9 cellular contexts compared by ENCODE assay signal in genomic region chr4:38752393-38752961, GRCh38. TPM values are rescaled to one million over a fixed set of nuclear protein-coding genes. Genes with fewer than 3 reads are reported as not detected.
A peak's percentile ranks its signal among the peaks of the same experiment; 100 is the strongest.
DNase-seq lines count a peak whose midpoint lies in the region; ATAC-seq and TF ChIP-seq lines count a peak whose summit lies in the region.
"Had no signal": no experiment of that assay in that cellular context is flagged by ENCODE, and none has a peak within 500 bp of the region (broad histone marks: within the 10 kb centered on the region; RNA-seq: fewer than 3 reads in every experiment).

No MANE protein-coding gene starts in this region.

- H3K4me1 ChIP-seq in effector memory CD4-positive, alpha-beta T cell (ENCODE audit: control insufficient read depth, insufficient read depth, low read length, poor library complexity, severe bottlenecking): no peaks in the 10 kb centered on the region

- peaks cover 12% of the 10 kb centered on the region for H3K4me1 Mint-ChIP-seq in T-helper 2 cell treated with Interferon-gamma antibody and Interleukin-4, amounts not matched to agents 5 μg/mL and 100 μg/mL, for 36 hours (ENCODE audit: low read depth)

- H3K4me3 Mint-ChIP-seq in T-helper 2 cell treated with Interferon-gamma antibody and Interleukin-4, amounts not matched to agents 5 μg/mL and 100 μg/mL, for 36 hours: peak overlapping the region; percentile 24

- peak overlapping the region; percentile 64 for H3K27ac Mint-ChIP-seq in T-helper 2 cell treated with Interferon-gamma antibody and Interleukin-4, amounts not matched to agents 5 μg/mL and 100 μg/mL, for 36 hours

- no peaks in the 10 kb centered on the region for H3K36me3 ChIP-seq in kidney epithelial cell (ENCODE audit: control insufficient read depth, insufficient read depth, low read length)
- no peaks in the 10 kb centered on the region for H3K36me3 ChIP-seq in effector memory CD4-positive, alpha-beta T cell (ENCODE audit: control insufficient read depth, insufficient read depth, low read length)

- peaks cover 11% of the 10 kb centered on the region for H3K9me3 Mint-ChIP-seq in T-helper 2 cell treated with Interferon-gamma antibody and Interleukin-4, amounts not matched to agents 5 μg/mL and 100 μg/mL, for 36 hours

- no peaks in the 10 kb centered on the region for H3K27me3 Mint-ChIP-seq in T-helper 2 cell treated with Interferon-gamma antibody and Interleukin-4, amounts not matched to agents 5 μg/mL and 100 μg/mL, for 36 hours (ENCODE audit: low read depth)

- H3K4me3 ChIP-seq in kidney epithelial cell (ENCODE audit: low read depth, low read length): peak overlapping the region; percentile 3
- H3K4me3 ChIP-seq in effector memory CD4-positive, alpha-beta T cell (ENCODE audit: insufficient read depth, low read depth, low read length, poor library complexity, severe bottlenecking): no peak overlapping the region

- TF ChIP-seq CTCF in kidney epithelial cell (IDR thresholded peaks at IDR 0.05; ENCODE audit: insufficient read depth, low read length, poor library complexity, severe bottlenecking): no peak

- peak; percentile 97 for ATAC-seq in GM19023 (IDR thresholded peaks at IDR 0.05; ENCODE audit: unreplicated experiment)
- ATAC-seq in HG02943 (IDR thresholded peaks at IDR 0.05; ENCODE audit: low read depth, unreplicated experiment): peak; percentile 88

- no peak overlapping the region for H3K27ac ChIP-seq in effector memory CD4-positive, alpha-beta T cell (ENCODE audit: insufficient read depth, low read length, poor library complexity, severe bottlenecking)
- H3K27ac ChIP-seq: VCaP had no signal

- H3K27me3 ChIP-seq in kidney epithelial cell (ENCODE audit: control insufficient read depth, insufficient read depth, low read length): no peaks in the 10 kb centered on the region
- no peaks in the 10 kb centered on the region for H3K27me3 ChIP-seq in effector memory CD4-positive, alpha-beta T cell (replicated peaks; ENCODE audit: control insufficient read depth, insufficient read depth, low read length, poor library complexity, severe bottlenecking)

- peak; percentile 8 for DNase-seq in T-helper 2 cell treated with Interferon-gamma antibody and Interleukin-4, amounts not matched to agents 5 μg/mL and 100 μg/mL, for 36 hours (ENCODE audit: low spot score)
- DNase-seq in kidney epithelial cell (ENCODE audit: low read depth) (peak; percentile 23), DMS153 treated with DMSO at 0.1 percent for 48 hours (lab: John Stamatoyannopoulos, UW; ENCODE audit: unreplicated experiment) (no peak), NCI-H82 treated with DMSO at 0.1 percent for 48 hours (lab: John Stamatoyannopoulos, UW; ENCODE audit: unreplicated experiment) (no peak), cerebellar cortex (ENCODE audit: low spot score) (no peak)
- DNase-seq in effector memory CD4-positive, alpha-beta T cell: no peak

- no peaks in the 10 kb centered on the region for H3K36me3 Mint-ChIP-seq in T-helper 2 cell treated with Interferon-gamma antibody and Interleukin-4, amounts not matched to agents 5 μg/mL and 100 μg/mL, for 36 hours (ENCODE audit: low read depth)

- no peaks in the 10 kb centered on the region for H3K9me3 ChIP-seq in effector memory CD4-positive, alpha-beta T cell (ENCODE audit: control insufficient read depth, low read length)

RNA-seq across cellular contexts. Expression of gene TLR10, which starts 30.3 kb away (rescaled TPM):
- total RNA-seq in kidney epithelial cell: not detected in 2 replicates

RNA-seq across cellular contexts. Expression of gene TLR1, which starts 52.1 kb away (rescaled TPM):
- total RNA-seq in kidney epithelial cell: 0.67 and 0.89 TPM in 2 replicates

Comparison
In these comparisons a context has a peak if more than half of its experiments do, and no peak if none do; other contexts are left out.
1. DNase-seq: peak in T-helper 2 cell treated with Interferon-gamma antibody and Interleukin-4, amounts not matched to agents 5 μg/mL and 100 μg/mL, for 36 hours (single experiment) and kidney epithelial cell (single experiment); none in DMS153 treated with DMSO at 0.1 percent for 48 hours (single experiment), effector memory CD4-positive, alpha-beta T cell (0 of 3), NCI-H82 treated with DMSO at 0.1 percent for 48 hours (single experiment) and cerebellar cortex (single experiment).